In the genomic region with DNA sequence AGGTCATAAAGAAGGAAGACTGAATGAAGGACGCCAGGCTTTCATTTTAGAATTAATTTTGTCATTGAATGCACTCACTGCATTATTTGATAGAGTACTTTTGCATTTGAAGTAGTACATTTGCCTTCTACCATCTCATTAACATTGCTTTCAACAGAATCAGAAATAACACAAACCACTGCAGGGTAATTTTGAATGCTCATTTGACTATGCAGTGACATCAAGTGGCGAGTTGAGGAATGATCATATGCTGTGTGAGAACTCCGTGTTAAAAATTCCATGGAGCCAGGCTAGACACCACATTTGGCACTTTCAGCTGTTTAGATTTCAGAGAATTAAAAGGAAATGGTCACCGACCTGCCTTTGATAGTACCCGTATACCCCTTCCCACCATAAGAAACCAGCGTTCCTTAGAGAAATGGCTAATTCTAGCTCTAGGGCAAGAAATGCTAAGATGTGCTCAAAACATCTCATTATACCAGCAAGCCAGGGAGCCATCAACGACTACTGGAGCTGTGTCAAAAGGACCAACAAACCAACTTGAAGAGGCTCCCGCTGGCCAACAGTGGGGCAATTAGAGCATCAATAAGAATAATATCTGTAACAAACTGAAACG, we compare ENCODE assay signal across 7 cellular contexts. TPM values are rescaled to one million over a fixed set of nuclear protein-coding genes. Genes with fewer than 3 reads are reported as not detected.
DNase-seq lines count a peak whose midpoint lies in the region; FAIRE-seq and TF ChIP-seq lines count a peak whose summit lies in the region.

No MANE protein-coding gene starts in this region.

- peak; percentile 62 for DNase-seq in LoVo (ENCODE audit: low spot score)
- no peak for DNase-seq in ascending aorta (ENCODE audit: low spot score in 2 of 2)
- DNase-seq in hepatocyte (ENCODE audit: low spot score) = peak; percentile 58
- DNase-seq in superior temporal gyrus (ENCODE audit: extremely low spot score) = peak; percentile 94
- no peak for DNase-seq in SKM-1 treated with dmso at 0.1 percent for 144 hours (lab: John Stamatoyannopoulos, UW; ENCODE audit: unreplicated experiment)
- no peak for DNase-seq in COLO668 (lab: John Stamatoyannopoulos, UW; ENCODE audit: unreplicated experiment)

- peaks cover 28 to 39% of the 10 kb centered on the region in 2 donors for H3K36me3 ChIP-seq in ascending aorta
- peaks cover 2% of the 10 kb centered on the region for H3K36me3 ChIP-seq in hepatocyte (replicated peaks; ENCODE audit: insufficient read depth, low read depth)

- no peak overlapping the region for H3K27ac ChIP-seq in ascending aorta
- H3K27ac ChIP-seq in hepatocyte = no peak overlapping the region

- H3K27me3 ChIP-seq in ascending aorta = no peaks in the 10 kb centered on the region
- H3K27me3 ChIP-seq in hepatocyte = no peaks in the 10 kb centered on the region

- WGBS in hepatocyte (ENCODE audit: low lambda C conversion rate, missing lambda C conversion rate) = 53% methylated on average over 9 of the region's 9 CpGs

- no peaks in the 10 kb centered on the region for H3K9me2 ChIP-seq in hepatocyte (replicated peaks; ENCODE audit: insufficient read depth)

- no peaks in the 10 kb centered on the region for H3K9me3 ChIP-seq in ascending aorta
- no peaks in the 10 kb centered on the region for H3K9me3 ChIP-seq in hepatocyte (ENCODE audit: low read depth)

- H4K20me1 ChIP-seq in hepatocyte (ENCODE audit: insufficient read depth, poor library complexity, severe bottlenecking) = no peaks in the 10 kb centered on the region

- H3K79me2 ChIP-seq in hepatocyte = no peaks in the 10 kb centered on the region

- peak; percentile 89 for FAIRE-seq in G401.6 (lab: Jason Lieb, UNC)

- no peak overlapping the region for H2AFZ ChIP-seq in hepatocyte

- H3K4me1 ChIP-seq in ascending aorta (peaks cover 0 to 18% of the 10 kb centered on the region in 2 donors), hepatocyte (ENCODE audit: insufficient read depth) (no peaks in the 10 kb centered on the region)

- peak; percentile 49 to 72 (median 56) for TF ChIP-seq CTCF in ascending aorta (IDR thresholded peaks at IDR 0.05)
- TF ChIP-seq CTCF in hepatocyte (IDR thresholded peaks at IDR 0.05; ENCODE audit: poor library complexity) = peak; percentile 68

- intact Hi-C loops in ascending aorta (cut with DNase I) = loop anchor here (1.0 to 5.0 kb wide), 3 partner anchors 67 to 196 kb away; a partner anchor contains a TSS

- no peak overlapping the region for H3K4me2 ChIP-seq in hepatocyte

- no peak overlapping the region for H3K4me3 ChIP-seq in ascending aorta
- no peak overlapping the region for H3K4me3 ChIP-seq in hepatocyte

RNA-seq across cellular contexts. Expression of a gene that starts 16.5 kb away (rescaled TPM):
- total RNA-seq in ascending aorta (56.6 TPM), hepatocyte (30.1 and 35.6 TPM in 2 replicates)
- 79.7 and 89.5 TPM in 2 replicates for polyA plus RNA-seq in hepatocyte

RNA-seq across cellular contexts. Expression of a gene that starts 31.6 kb away (rescaled TPM):
- total RNA-seq in ascending aorta (not detected), hepatocyte (not detected in 2 replicates)
- not detected in 2 replicates for polyA plus RNA-seq in hepatocyte

Comparison
In these comparisons a context has a peak if more than half of its experiments do, and no peak if none do; other contexts are left out.
1. DNase-seq: peak in LoVo (single experiment), hepatocyte (single experiment) and superior temporal gyrus (single experiment); none in ascending aorta (0 of 2), SKM-1 treated with dmso at 0.1 percent for 144 hours (single experiment) and COLO668 (single experiment).